Comparison of ENCODE assay signal across 8 cellular contexts in the genomic region with DNA sequence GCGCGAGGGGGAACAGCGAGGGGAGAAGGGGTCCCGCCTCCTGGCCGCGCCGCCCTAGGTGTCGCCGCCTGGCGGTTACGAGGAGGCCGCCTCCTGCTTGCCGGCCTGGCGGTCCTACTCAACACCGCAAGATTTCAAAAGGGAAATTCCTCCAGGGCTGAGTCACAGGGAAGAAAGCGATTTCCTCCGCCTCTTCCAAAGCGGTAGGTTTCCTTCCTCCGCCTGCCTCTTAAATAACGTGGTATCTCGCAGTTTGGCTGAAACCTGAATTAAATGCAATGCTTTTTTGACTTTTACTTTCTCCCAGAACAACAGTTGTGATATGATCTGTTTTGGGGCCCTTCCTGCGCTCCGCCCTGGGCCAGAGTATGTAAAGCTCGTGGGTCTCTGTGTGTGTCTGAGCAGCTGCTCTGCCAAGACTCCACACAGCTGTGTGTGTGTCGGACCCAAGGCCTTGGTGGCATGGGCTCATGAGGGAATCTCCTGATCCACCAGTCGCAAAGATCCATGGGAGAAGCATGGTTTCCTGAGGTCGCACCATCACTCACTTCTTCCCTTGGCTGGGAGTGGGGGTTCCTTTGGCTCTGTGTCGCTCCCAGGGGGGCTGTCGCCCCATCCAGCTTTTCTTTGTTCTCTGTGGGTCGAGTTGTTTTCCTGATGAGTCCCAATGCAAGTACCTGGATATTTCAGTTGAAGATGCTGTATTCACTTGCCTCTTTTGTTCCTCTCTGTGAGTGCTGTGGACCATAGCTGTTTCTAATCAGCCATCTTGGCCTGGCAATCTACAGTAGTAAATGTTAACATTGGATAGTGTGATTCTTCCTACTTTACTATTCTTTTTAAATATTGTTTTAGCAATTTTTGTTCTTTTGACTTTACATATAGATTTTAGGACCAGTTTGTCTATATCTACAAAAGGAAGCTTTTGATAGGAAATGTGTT. TPM values are rescaled to one million over a fixed set of nuclear protein-coding genes. Genes with fewer than 3 reads are reported as not detected.
A peak's percentile ranks its signal among the peaks of the same experiment; 100 is the strongest.
DNase-seq lines count a peak whose midpoint lies in the region; ATAC-seq and TF ChIP-seq lines count a peak whose summit lies in the region.

No MANE protein-coding gene starts in this region.

- no peaks in the 10 kb centered on the region for H3K9me3 ChIP-seq in right cardiac atrium (ENCODE audit: control insufficient read depth, low read length)

- H3K4me1 Mint-ChIP-seq in Calu3 (ENCODE audit: low read depth, unreplicated experiment), result peaks cover 9% of the 10 kb centered on the region

- peak overlapping the region; percentile 55 for H3K4me3 Mint-ChIP-seq in Calu3 (ENCODE audit: low read depth, unreplicated experiment)

- peak overlapping the region; percentile 14 for H3K27ac Mint-ChIP-seq in Calu3 (ENCODE audit: unreplicated experiment)

- no TSS peak for BruUV-seq in Calu3 (replicated peaks; lab: Mats Ljungman, UMichigan)

- no peaks in the 10 kb centered on the region for H3K27me3 ChIP-seq in right cardiac atrium (ENCODE audit: control insufficient read depth, insufficient read depth)

- intact Hi-C loops in Calu3 (cut with micrococcal nuclease; ENCODE audit: unreplicated experiment) (loop anchor here (5.0 to 10.0 kb wide), 3 partner anchors 42 to 539 kb away; a partner anchor contains a TSS), right cardiac atrium (cut with DNase I) (no loop called here)

- DNase-seq in Calu3 (peak; percentile 92), T follicular helper cell (ENCODE audit: low read depth) (peak; percentile 32), right cardiac atrium (peak; percentile 75 to 88 (median 87)), putamen (ENCODE audit: low spot score) (peak; percentile 65), ureter (ENCODE audit: low spot score) (peak; percentile 86)

- CTCF ChIA-PET in Calu3 (lab: Charles Lee), result interaction anchor here (0.6 to 1.6 kb wide), 9 partner anchors 9 to 1803 kb away, joined by 3 to 5 read pairs (median 4); a partner anchor contains a TSS

- H3K4me1 ChIP-seq in right cardiac atrium (ENCODE audit: control insufficient read depth, insufficient read depth, low read length), result no peaks in the 10 kb centered on the region

- whole genome bisulfite sequencing in right cardiac atrium, result 8% methylated on average over 30 of the region's 30 CpGs

- H3K9me3 Mint-ChIP-seq in Calu3 (ENCODE audit: low read depth, unreplicated experiment), result peaks cover 7% of the 10 kb centered on the region

- peaks cover 6% of the 10 kb centered on the region for H3K36me3 Mint-ChIP-seq in Calu3 (ENCODE audit: insufficient read depth, unreplicated experiment)

- ATAC-seq in HG02759 (IDR thresholded peaks at IDR 0.05; ENCODE audit: unreplicated experiment) (peak; percentile 61), right cardiac atrium (peak; percentile 98 to 99), HG03175 (IDR thresholded peaks at IDR 0.05; ENCODE audit: unreplicated experiment) (no peak)

- H3K4me3 ChIP-seq in right cardiac atrium (ENCODE audit: low read length), result peak overlapping the region; percentile 47

- TF ChIP-seq CTCF in Calu3 (IDR thresholded peaks at IDR 0.05; ENCODE audit: unreplicated experiment), result peak; percentile 97

- peaks cover 50% of the 10 kb centered on the region for H3K27me3 Mint-ChIP-seq in Calu3 (ENCODE audit: unreplicated experiment)

- peak overlapping the region; percentile 51 for H3K27ac ChIP-seq in angular gyrus (ENCODE audit: low read depth, low read length)
- H3K27ac ChIP-seq in right cardiac atrium (ENCODE audit: low read length), result peak overlapping the region; percentile 91

RNA-seq across cellular contexts. Expression of a gene that starts 31.6 kb away (rescaled TPM):
- total RNA-seq in Calu3 (2022) (4.7 and 5.7 TPM in 2 replicates), right cardiac atrium (10 to 100 TPM; 14.4 to 27.6 (median 22.1) TPM), ureter (19.4 TPM)
- 33.5 TPM for polyA plus RNA-seq in right cardiac atrium

Comparison
In these comparisons a context has a peak if more than half of its experiments do, and no peak if none do; other contexts are left out.
1. DNase-seq: peak in every context shown above with its lines; median percentile 92 in Calu3; 87 in right cardiac atrium; 86 in ureter; 65 in putamen; 32 in T follicular helper cell.